ENCODE assay signal across 8 cellular contexts in genomic region chr12:99985129-99985570, GRCh38. TPM values are rescaled to one million over a fixed set of nuclear protein-coding genes. Genes with fewer than 3 reads are reported as not detected.
A peak's percentile ranks its signal among the peaks of the same experiment; 100 is the strongest.
DNase-seq lines count a peak whose midpoint lies in the region; ATAC-seq, FAIRE-seq and TF ChIP-seq lines count a peak whose summit lies in the region.

No MANE protein-coding gene starts in this region.

- H3K27ac Mint-ChIP-seq in mesothelial cell of epicardium, result peak overlapping the region; percentile 57

- FAIRE-seq in bronchial epithelial cell (lab: Jason Lieb, UNC), result no peak

- H3K36me3 ChIP-seq in ACC112 (ENCODE audit: insufficient read depth, low read length), result no peaks in the 10 kb centered on the region
- no peaks in the 10 kb centered on the region for H3K36me3 ChIP-seq in MM.1S (replicated peaks; ENCODE audit: insufficient read depth, low read length)
- H3K36me3 ChIP-seq in bronchial epithelial cell (ENCODE audit: control insufficient read depth, insufficient read depth, low read length), result no peaks in the 10 kb centered on the region

- no peaks in the 10 kb centered on the region for H3K9me3 Mint-ChIP-seq in mesothelial cell of epicardium

- DNase-seq in MM.1S (peak; percentile 52), bronchial epithelial cell (ENCODE audit: low read depth) (no peak), mesothelial cell of epicardium (ENCODE audit: low spot score in 2 of 2, unreplicated experiment in 2 of 2) (no peak), medulla oblongata (ENCODE audit: extremely low spot score) (no peak), NCI-H1436 treated with DMSO at 0.1 percent for 48 hours (lab: John Stamatoyannopoulos, UW) (no peak)

- H3K9me3 ChIP-seq in MM.1S (replicated peaks; ENCODE audit: insufficient read depth, low read length), result no peaks in the 10 kb centered on the region

- H2AFZ ChIP-seq in ACC112 (ENCODE audit: low read length, unreplicated experiment), result peak overlapping the region; percentile 85
- H2AFZ ChIP-seq in MM.1S (ENCODE audit: low read length), result peak overlapping the region; percentile 57

- H3K27ac ChIP-seq in ACC112 (ENCODE audit: low read depth, low read length) (peak overlapping the region; percentile 9; the same call in 1 of the 2 replicates), MM.1S (ENCODE audit: low read length) (no peak overlapping the region)

- H3F3A ChIP-seq in MM.1S (ENCODE audit: insufficient read depth, low read length), result peaks cover 4% of the 10 kb centered on the region; the same call in 1 of the 2 replicates

- peak overlapping the region; percentile 84 for H3K4me2 ChIP-seq in MM.1S (ENCODE audit: low read depth, low read length)

- no peaks in the 10 kb centered on the region for H4K20me1 ChIP-seq in MM.1S (ENCODE audit: insufficient read depth, low read length)

- peak overlapping the region; percentile 19; the same call in 1 of the 2 replicates for H3K9ac ChIP-seq in MM.1S (ENCODE audit: low read length)

- no peaks in the 10 kb centered on the region for H3K36me3 Mint-ChIP-seq in mesothelial cell of epicardium

- no peaks in the 10 kb centered on the region for H3K9me2 ChIP-seq in MM.1S (replicated peaks; ENCODE audit: insufficient read depth, low read length)

- peaks cover 17% of the 10 kb centered on the region for H3K4me1 Mint-ChIP-seq in mesothelial cell of epicardium

- peak; percentile 40 for ATAC-seq in GM19372 (IDR thresholded peaks at IDR 0.05; ENCODE audit: low read depth, unreplicated experiment)
- ATAC-seq in GM18868 (IDR thresholded peaks at IDR 0.05; ENCODE audit: unreplicated experiment), result no peak

- H3K4me3 ChIP-seq in ACC112 (ENCODE audit: low read depth, low read length) (peak overlapping the region; percentile 78), MM.1S (ENCODE audit: low read length) (peak overlapping the region; percentile 66), bronchial epithelial cell (ENCODE audit: low read depth, low read length) (peak overlapping the region; percentile 39)

- TF ChIP-seq CTCF in MM.1S (IDR thresholded peaks at IDR 0.05; ENCODE audit: low read length), result no peak
- TF ChIP-seq CTCF in bronchial epithelial cell (IDR thresholded peaks at IDR 0.05; ENCODE audit: insufficient read depth, low read length, severe bottlenecking), result no peak
- TF ChIP-seq CTCF in mesothelial cell of epicardium (IDR thresholded peaks at IDR 0.05; ENCODE audit: unreplicated experiment), result no peak

- peaks cover 7% of the 10 kb centered on the region; the same call in 1 of the 2 replicates for H3K27me3 ChIP-seq in ACC112 (ENCODE audit: insufficient read depth, low read length)
- H3K27me3 ChIP-seq in MM.1S (replicated peaks; ENCODE audit: insufficient read depth, low read length), result no peaks in the 10 kb centered on the region
- peaks cover 7% of the 10 kb centered on the region for H3K27me3 ChIP-seq in bronchial epithelial cell (ENCODE audit: control insufficient read depth, insufficient read depth, low read length)

- peaks cover 8% of the 10 kb centered on the region for H3K4me1 ChIP-seq in ACC112 (ENCODE audit: control insufficient read depth, insufficient read depth, low read length, unreplicated experiment)
- 0 out of 2 replicates have a peak, but pooled peaks cover 3% of the 10 kb centered on the region for H3K4me1 ChIP-seq in MM.1S (ENCODE audit: low read length)

- H3K4me3 Mint-ChIP-seq in mesothelial cell of epicardium, result peak overlapping the region; percentile 80

- no peaks in the 10 kb centered on the region for H3K79me2 ChIP-seq in ACC112 (ENCODE audit: control insufficient read depth, insufficient read depth, low read length, unreplicated experiment)
- H3K79me2 ChIP-seq in MM.1S (ENCODE audit: low read length), result no peaks in the 10 kb centered on the region

- H3K27me3 Mint-ChIP-seq in mesothelial cell of epicardium (ENCODE audit: low read depth), result peaks cover 49% of the 10 kb centered on the region

RNA-seq across cellular contexts. Expression of gene ANKS1B, which starts 0.4 kb away (rescaled TPM):
- total RNA-seq in bronchial epithelial cell (0.26 and 0.38 TPM in 2 replicates), mesothelial cell of epicardium (6.9 to 8.8 TPM (median 7.5 TPM) in 3 replicates)
